17 cellular contexts compared by ENCODE assay signal in the genomic region with DNA sequence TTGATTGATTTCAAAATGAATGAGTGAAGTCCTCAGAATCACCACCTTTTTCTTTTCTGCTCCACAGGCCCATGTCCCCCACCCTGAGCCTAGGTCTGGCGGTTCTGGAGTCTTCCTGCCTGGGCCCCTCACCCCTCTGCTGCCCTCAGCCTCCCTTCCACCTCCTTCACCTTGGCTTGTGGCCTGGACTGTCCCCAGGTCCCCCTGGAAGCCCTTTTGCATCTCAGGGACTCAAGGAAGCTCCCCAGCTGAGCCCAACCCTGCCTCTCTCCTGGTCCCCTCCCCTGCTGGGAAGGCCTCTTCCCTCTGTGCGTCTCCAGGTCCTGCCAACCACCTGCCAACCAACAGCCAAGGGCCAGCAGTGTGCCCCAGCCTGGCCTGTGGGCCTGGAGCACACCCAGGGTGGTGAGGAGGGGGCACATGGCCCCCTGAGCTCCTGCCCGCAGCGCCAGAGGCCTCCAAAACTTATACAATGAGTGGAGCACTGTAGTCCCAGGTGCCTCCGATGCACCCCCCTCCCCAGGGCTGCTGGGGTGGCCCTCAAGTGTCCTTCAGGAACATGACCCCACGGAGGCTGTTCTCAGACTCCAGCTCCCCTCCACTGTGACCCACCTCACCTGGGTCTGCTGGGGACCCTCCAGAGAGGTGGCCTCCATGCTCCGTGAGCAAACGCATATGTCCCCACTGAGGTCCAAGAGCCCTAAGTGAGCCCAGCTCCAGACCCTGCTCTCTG. TPM values are rescaled to one million over a fixed set of nuclear protein-coding genes. Genes with fewer than 3 reads are reported as not detected.
DNase-seq lines count a peak whose midpoint lies in the region; ATAC-seq and TF ChIP-seq lines count a peak whose summit lies in the region.
"Had no signal": no experiment of that assay in that cellular context is flagged by ENCODE, and none has a peak within 500 bp of the region (broad histone marks: within the 10 kb centered on the region; RNA-seq: fewer than 3 reads in every experiment).

No MANE protein-coding gene starts in this region.

- no CpG with 5 or more reads among the region's 8 CpGs for WGBS in neuronal stem cell (ENCODE audit: extremely low coverage in 2 of 2, insufficient read length in 2 of 2, insufficient replicate concordance in 1 of 2), 2 donors

- H3K4me3 Mint-ChIP-seq in type B pancreatic cell = no peak overlapping the region
- H3K4me3 Mint-ChIP-seq: CD8-positive, alpha-beta memory T cell; GM23338; HFFc6 had no signal

- no peak overlapping the region for H2AFZ ChIP-seq in neuronal stem cell (ENCODE audit: low read length)
- H2AFZ ChIP-seq: GM23338 had no signal

- H2BK5ac ChIP-seq in neuronal stem cell (ENCODE audit: low read length) = no peak overlapping the region

- no peak overlapping the region for H4K91ac ChIP-seq in neuronal stem cell (ENCODE audit: low read depth, low read length, poor library complexity)

- no peak overlapping the region for H3K9ac ChIP-seq in neuronal stem cell (ENCODE audit: low read depth, low read length, poor library complexity)

- DNase-seq in right atrium auricular region (ENCODE audit: low spot score) (peak; percentile 50), left cardiac atrium (no peak), NCI-H69 (lab: John Stamatoyannopoulos, UW) (peak; percentile 12), neuronal stem cell (ENCODE audit: low spot score) (no peak), type B pancreatic cell (ENCODE audit: extremely low spot score, unreplicated experiment) (peak; percentile 56), CD1c-positive myeloid dendritic cell (ENCODE audit: extremely low spot score) (no peak), hypothalamus (lab: John Stamatoyannopoulos, UW) (no peak)
- DNase-seq: BE2C; Caco-2; CD8-positive, alpha-beta memory T cell; DND-41; GF-D8; HFFc6 had no signal

- H3K4me1 ChIP-seq in right atrium auricular region (no peaks in the 10 kb centered on the region), neuronal stem cell (ENCODE audit: control insufficient read depth in 2 of 2, insufficient read depth in 1 of 2, low read depth in 1 of 2, low read length in 2 of 2) (no peaks in the 10 kb centered on the region)
- H3K4me1 ChIP-seq: BE2C, Caco-2, HAP-1 had no signal

- no peak overlapping the region for H4K8ac ChIP-seq in neuronal stem cell (ENCODE audit: low read depth, low read length)

- peak overlapping the region; percentile 58 for H2BK12ac ChIP-seq in neuronal stem cell (ENCODE audit: low read length)

- no peaks in the 10 kb centered on the region for H3K79me1 ChIP-seq in neuronal stem cell (ENCODE audit: low read depth, low read length)

- H3K23ac ChIP-seq in neuronal stem cell (ENCODE audit: low read depth, low read length, poor library complexity) = peak overlapping the region; percentile 37

- intact Hi-C loops in left cardiac atrium (cut with DNase I) = no loop called here

- no peak overlapping the region for H3K27ac Mint-ChIP-seq in type B pancreatic cell
- H3K27ac Mint-ChIP-seq: CD8-positive, alpha-beta memory T cell; GM23338; HFFc6 had no signal

- H3K4me2 ChIP-seq in neuronal stem cell (ENCODE audit: insufficient read depth, low read length, poor library complexity, severe bottlenecking) = no peak overlapping the region
- H3K4me2 ChIP-seq: GM23338 had no signal

- ATAC-seq in left cardiac atrium (no peak), GM19463 (IDR thresholded peaks at IDR 0.05; ENCODE audit: unreplicated experiment) (no peak)
- ATAC-seq: GM23338 had no signal

- H3K18ac ChIP-seq in neuronal stem cell (ENCODE audit: low read length) = peak overlapping the region; percentile 28

- no peak overlapping the region for H3K4ac ChIP-seq in neuronal stem cell (ENCODE audit: low read length)

- no peaks in the 10 kb centered on the region for H3K4me1 Mint-ChIP-seq in type B pancreatic cell (ENCODE audit: unreplicated experiment)
- H3K4me1 Mint-ChIP-seq: CD8-positive, alpha-beta memory T cell; GM23338 had no signal

- H3K27ac ChIP-seq in right atrium auricular region (no peak overlapping the region), neuronal stem cell (replicated peaks; ENCODE audit: low read length) (no peak overlapping the region)
- H3K27ac ChIP-seq: C4-2B had no signal

- H2AK5ac ChIP-seq in neuronal stem cell (ENCODE audit: low read depth, low read length) = peak overlapping the region; percentile 94

- H3K27me3 ChIP-seq in right atrium auricular region (peaks cover 0 to 4% of the 10 kb centered on the region in 2 donors), neuronal stem cell (ENCODE audit: control insufficient read depth in 3 of 3, insufficient read depth in 3 of 3, low read depth in 1 of 3, low read length in 3 of 3) (peaks cover 0 to 50% (median 0%) of the 10 kb centered on the region in 3 experiments)
- H3K27me3 ChIP-seq: BE2C had no signal

- peaks cover 16% of the 10 kb centered on the region for H3K27me3 Mint-ChIP-seq in type B pancreatic cell

- H3K4me3 ChIP-seq in right atrium auricular region (no peak overlapping the region), neuronal stem cell (ENCODE audit: low read length in 2 of 2) (no peak overlapping the region)
- H3K4me3 ChIP-seq: GM23338, HAP-1 had no signal

- no peaks in the 10 kb centered on the region for H3K36me3 ChIP-seq in right atrium auricular region
- H3K36me3 ChIP-seq in neuronal stem cell (replicated peaks in 1 of 2; ENCODE audit: control insufficient read depth in 2 of 2, insufficient read depth in 2 of 2, low read length in 2 of 2) = no peaks in the 10 kb centered on the region
- H3K36me3 ChIP-seq: BE2C, HAP-1 had no signal

- H3K36me3 Mint-ChIP-seq in type B pancreatic cell = no peaks in the 10 kb centered on the region
- H3K36me3 Mint-ChIP-seq: CD8-positive, alpha-beta memory T cell had no signal

- H3K9me3 Mint-ChIP-seq in type B pancreatic cell = no peaks in the 10 kb centered on the region
- H3K9me3 Mint-ChIP-seq: CD8-positive, alpha-beta memory T cell; GM23338; HFFc6 had no signal

- peak overlapping the region; percentile 85 for H2BK15ac ChIP-seq in neuronal stem cell (ENCODE audit: low read length)

- no peaks in the 10 kb centered on the region for H3K9me3 ChIP-seq in right atrium auricular region
- no peaks in the 10 kb centered on the region for H3K9me3 ChIP-seq in neuronal stem cell (replicated peaks in 1 of 2; ENCODE audit: control insufficient read depth in 2 of 2, insufficient read depth in 1 of 2, low read depth in 1 of 2, low read length in 2 of 2)
- H3K9me3 ChIP-seq: BE2C, Caco-2, HAP-1 had no signal

- H2BK120ac ChIP-seq in neuronal stem cell (ENCODE audit: low read depth, low read length) = no peak overlapping the region

- no peak for TF ChIP-seq CTCF in right atrium auricular region (IDR thresholded peaks at IDR 0.05)
- TF ChIP-seq CTCF in type B pancreatic cell (conservative IDR thresholded peaks at IDR 0.05) = no peak

- H3K14ac ChIP-seq in neuronal stem cell (ENCODE audit: low read length) = peak overlapping the region; percentile 71

RNA-seq across cellular contexts. Expression of a gene that starts 20.3 kb away (rescaled TPM):
- total RNA-seq in right atrium auricular region (not detected), left cardiac atrium (not detected), type B pancreatic cell (ENCODE audit: low replicate concordance) (not detected in 2 replicates)
- 0.03 TPM for polyA plus RNA-seq in neuronal stem cell (2013, experiment 1 of 2)
- polyA plus RNA-seq in neuronal stem cell (2013, experiment 2 of 2) = not detected
- total RNA-seq: Caco-2; CD8-positive, alpha-beta memory T cell; GM23338; HFFc6 had no signal
- polyA plus RNA-seq: CD8-positive, alpha-beta memory T cell; GM23338 had no signal

RNA-seq across cellular contexts. Expression of a gene that starts 44.1 kb away (rescaled TPM):
- total RNA-seq in right atrium auricular region = not detected
- not detected for total RNA-seq in left cardiac atrium
- 0.85 TPM for polyA plus RNA-seq in neuronal stem cell (2013, experiment 1 of 2)
- polyA plus RNA-seq in neuronal stem cell (2013, experiment 2 of 2) = 0.83 TPM
- total RNA-seq in type B pancreatic cell (ENCODE audit: low replicate concordance) = 1.1 and 2.0 TPM in 2 replicates
- total RNA-seq: Caco-2; CD8-positive, alpha-beta memory T cell; GM23338; HFFc6 had no signal
- polyA plus RNA-seq: CD8-positive, alpha-beta memory T cell; GM23338 had no signal

RNA-seq across cellular contexts. Expression of a gene that starts 57.5 kb away (rescaled TPM):
- total RNA-seq in right atrium auricular region = not detected
- not detected for total RNA-seq in left cardiac atrium
- polyA plus RNA-seq in neuronal stem cell (2013, experiment 1 of 2) = not detected
- not detected for polyA plus RNA-seq in neuronal stem cell (2013, experiment 2 of 2)
- total RNA-seq in type B pancreatic cell (ENCODE audit: low replicate concordance) = not detected in 2 replicates
- total RNA-seq: Caco-2; CD8-positive, alpha-beta memory T cell; GM23338; HFFc6 had no signal
- polyA plus RNA-seq: CD8-positive, alpha-beta memory T cell; GM23338 had no signal

Comparison
In these comparisons a context has a peak if more than half of its experiments do, and no peak if none do; other contexts are left out.
1. DNase-seq: peak in right atrium auricular region (single experiment), NCI-H69 (single experiment) and type B pancreatic cell (single experiment); none in left cardiac atrium (single experiment), neuronal stem cell (single experiment), CD1c-positive myeloid dendritic cell (single experiment) and hypothalamus (0 of 51).